ENCODE assay signal across 1 cellular context in the genomic region with DNA sequence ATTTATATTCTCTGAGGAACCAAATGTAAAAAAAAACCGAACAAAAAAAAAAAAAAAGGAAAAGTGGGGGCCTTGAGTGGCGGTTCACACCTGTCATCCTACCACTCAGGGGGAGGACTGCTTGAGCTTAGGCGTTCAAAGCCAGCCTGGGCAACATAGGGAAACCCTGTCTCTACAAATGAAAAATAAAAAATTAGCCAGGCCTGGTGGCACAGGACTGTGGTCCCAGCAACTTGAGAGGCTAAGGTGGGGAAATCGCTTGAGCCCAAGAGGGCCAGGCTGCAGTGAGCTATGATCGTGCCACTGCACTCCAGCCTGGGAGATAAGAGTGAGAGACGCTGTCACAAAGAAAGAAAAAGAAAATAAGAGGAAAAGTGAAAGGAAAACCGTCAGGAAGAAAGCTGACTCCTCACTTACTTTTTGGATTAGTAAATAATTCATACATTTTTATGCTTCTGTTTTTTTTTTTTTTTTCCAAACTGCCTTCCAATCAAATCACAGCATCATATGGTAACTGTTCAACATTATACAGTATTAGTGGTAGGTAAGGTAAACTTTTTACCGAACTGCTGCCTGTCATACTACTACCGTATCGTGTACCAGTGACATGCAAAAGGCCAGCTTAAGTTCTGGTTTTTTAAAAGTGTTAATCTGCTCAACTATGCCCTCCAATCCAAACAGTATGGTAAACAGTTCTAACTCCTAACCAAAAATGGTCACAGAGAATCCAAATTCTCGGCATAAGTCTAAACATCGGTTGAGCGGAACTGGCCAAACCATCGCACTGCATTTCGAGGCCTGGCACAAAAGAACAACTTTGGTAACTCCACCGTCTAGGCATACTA.
A peak's percentile ranks its signal among the peaks of the same experiment; 100 is the strongest.
TF ChIP-seq lines count a peak whose summit lies in the region.

No MANE protein-coding gene starts in this region.

TF ChIP-seq in HEK293, 187 proteins besides CTCF, POLR2A, EP300 and RAD21 (continued from another document):
- no peak for TF ChIP-seq AEBP2 (tag by site-specific recombination; IDR thresholded peaks at IDR 0.05; ENCODE audit: borderline replicate concordance)
- TF ChIP-seq ZNF654 (tag by site-specific recombination; IDR thresholded peaks at IDR 0.05; ENCODE audit: low read depth) = no peak
- TF ChIP-seq ZNF670 (tag by site-specific recombination; IDR thresholded peaks at IDR 0.05; ENCODE audit: low read depth) = no peak
- TF ChIP-seq, protein P1, sequence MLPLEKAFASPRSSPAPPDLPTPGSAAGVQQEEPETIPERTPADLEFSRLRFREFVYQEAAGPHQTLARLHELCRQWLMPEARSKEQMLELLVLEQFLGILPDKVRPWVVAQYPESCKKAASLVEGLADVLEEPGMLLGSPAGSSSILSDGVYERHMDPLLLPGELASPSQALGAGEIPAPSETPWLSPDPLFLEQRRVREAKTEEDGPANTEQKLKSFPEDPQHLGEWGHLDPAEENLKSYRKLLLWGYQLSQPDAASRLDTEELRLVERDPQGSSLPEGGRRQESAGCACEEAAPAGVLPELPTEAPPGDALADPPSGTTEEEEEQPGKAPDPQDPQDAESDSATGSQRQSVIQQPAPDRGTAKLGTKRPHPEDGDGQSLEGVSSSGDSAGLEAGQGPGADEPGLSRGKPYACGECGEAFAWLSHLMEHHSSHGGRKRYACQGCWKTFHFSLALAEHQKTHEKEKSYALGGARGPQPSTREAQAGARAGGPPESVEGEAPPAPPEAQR (tag by site-specific recombination; IDR thresholded peaks at IDR 0.05) = no peak
- TF ChIP-seq ZSCAN5A (tag by site-specific recombination; IDR thresholded peaks at IDR 0.05) = no peak
- no peak for TF ChIP-seq ZNF16 (tag by site-specific recombination; IDR thresholded peaks at IDR 0.05; ENCODE audit: low read depth)
- TF ChIP-seq ZNF292 (tag by site-specific recombination; IDR thresholded peaks at IDR 0.05; ENCODE audit: borderline replicate concordance, low read depth) = no peak
- no peak for TF ChIP-seq ZNF555 (tag by site-specific recombination; conservative IDR thresholded peaks at IDR 0.05)
- no peak for TF ChIP-seq ZNF561 (tag by site-specific recombination; IDR thresholded peaks at IDR 0.05; ENCODE audit: borderline replicate concordance)
- TF ChIP-seq, protein P2, sequence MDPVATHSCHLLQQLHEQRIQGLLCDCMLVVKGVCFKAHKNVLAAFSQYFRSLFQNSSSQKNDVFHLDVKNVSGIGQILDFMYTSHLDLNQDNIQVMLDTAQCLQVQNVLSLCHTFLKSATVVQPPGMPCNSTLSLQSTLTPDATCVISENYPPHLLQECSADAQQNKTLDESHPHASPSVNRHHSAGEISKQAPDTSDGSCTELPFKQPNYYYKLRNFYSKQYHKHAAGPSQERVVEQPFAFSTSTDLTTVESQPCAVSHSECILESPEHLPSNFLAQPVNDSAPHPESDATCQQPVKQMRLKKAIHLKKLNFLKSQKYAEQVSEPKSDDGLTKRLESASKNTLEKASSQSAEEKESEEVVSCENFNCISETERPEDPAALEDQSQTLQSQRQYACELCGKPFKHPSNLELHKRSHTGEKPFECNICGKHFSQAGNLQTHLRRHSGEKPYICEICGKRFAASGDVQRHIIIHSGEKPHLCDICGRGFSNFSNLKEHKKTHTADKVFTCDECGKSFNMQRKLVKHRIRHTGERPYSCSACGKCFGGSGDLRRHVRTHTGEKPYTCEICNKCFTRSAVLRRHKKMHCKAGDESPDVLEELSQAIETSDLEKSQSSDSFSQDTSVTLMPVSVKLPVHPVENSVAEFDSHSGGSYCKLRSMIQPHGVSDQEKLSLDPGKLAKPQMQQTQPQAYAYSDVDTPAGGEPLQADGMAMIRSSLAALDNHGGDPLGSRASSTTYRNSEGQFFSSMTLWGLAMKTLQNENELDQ (tag by site-specific recombination; IDR thresholded peaks at IDR 0.05; ENCODE audit: low read depth) = no peak
- TF ChIP-seq ZNF404 (tag by site-specific recombination; IDR thresholded peaks at IDR 0.05) = no peak
- 0 out of 2 replicates have a peak, but pooled peaks have one; percentile 25 for TF ChIP-seq EGR2 (tag by site-specific recombination; IDR thresholded peaks at IDR 0.05; ENCODE audit: low read depth)
- no peak for TF ChIP-seq ZFP69B (tag by site-specific recombination; IDR thresholded peaks at IDR 0.05)
- no peak for TF ChIP-seq PRDM2 (tag by site-specific recombination; IDR thresholded peaks at IDR 0.05; ENCODE audit: borderline replicate concordance)
- TF ChIP-seq KLF1 (tag by site-specific recombination; IDR thresholded peaks at IDR 0.05) = no peak
- no peak for TF ChIP-seq ZNF596 (tag by site-specific recombination; IDR thresholded peaks at IDR 0.05)
- no peak for TF ChIP-seq ZNF37A (tag by site-specific recombination; IDR thresholded peaks at IDR 0.05)
- TF ChIP-seq ZNF112 (tag by site-specific recombination; IDR thresholded peaks at IDR 0.05) = no peak
- TF ChIP-seq ATF2 (tag by site-specific recombination; IDR thresholded peaks at IDR 0.05; ENCODE audit: low read depth) = no peak
- peak; percentile 77 for TF ChIP-seq ZNF362 (tag by site-specific recombination; IDR thresholded peaks at IDR 0.05)
- TF ChIP-seq, protein P3, sequence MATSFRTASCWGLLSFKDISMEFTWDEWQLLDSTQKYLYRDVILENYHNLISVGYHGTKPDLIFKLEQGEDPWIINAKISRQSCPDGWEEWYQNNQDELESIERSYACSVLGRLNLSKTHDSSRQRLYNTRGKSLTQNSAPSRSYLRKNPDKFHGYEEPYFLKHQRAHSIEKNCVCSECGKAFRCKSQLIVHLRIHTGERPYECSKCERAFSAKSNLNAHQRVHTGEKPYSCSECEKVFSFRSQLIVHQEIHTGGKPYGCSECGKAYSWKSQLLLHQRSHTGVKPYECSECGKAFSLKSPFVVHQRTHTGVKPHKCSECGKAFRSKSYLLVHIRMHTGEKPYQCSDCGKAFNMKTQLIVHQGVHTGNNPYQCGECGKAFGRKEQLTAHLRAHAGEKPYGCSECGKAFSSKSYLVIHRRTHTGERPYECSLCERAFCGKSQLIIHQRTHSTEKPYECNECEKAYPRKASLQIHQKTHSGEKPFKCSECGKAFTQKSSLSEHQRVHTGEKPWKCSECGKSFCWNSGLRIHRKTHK (tag by site-specific recombination; IDR thresholded peaks at IDR 0.05) = no peak
- TF ChIP-seq GLIS1 (tag by site-specific recombination; IDR thresholded peaks at IDR 0.05) = no peak
- no peak for TF ChIP-seq SETDB1 (IDR thresholded peaks at IDR 0.05; ENCODE audit: insufficient read length, low read length)
- TF ChIP-seq ZNF366 (tag by site-specific recombination; conservative IDR thresholded peaks at IDR 0.05) = no peak
- TF ChIP-seq SCRT1 (tag by site-specific recombination; IDR thresholded peaks at IDR 0.05; ENCODE audit: borderline replicate concordance) = no peak
- TF ChIP-seq MYNN (tag by site-specific recombination; IDR thresholded peaks at IDR 0.05; ENCODE audit: borderline replicate concordance) = no peak
- no peak for TF ChIP-seq ZFP3 (tag by site-specific recombination; IDR thresholded peaks at IDR 0.05; ENCODE audit: low read depth)
- no peak for TF ChIP-seq ZNF501 (tag by site-specific recombination; IDR thresholded peaks at IDR 0.05)
